9 cellular contexts compared by ENCODE assay signal in genomic region chr17:27526603-27527002, GRCh38.
DNase-seq lines count a peak whose midpoint lies in the region; ATAC-seq and TF ChIP-seq lines count a peak whose summit lies in the region.
"Had no signal": no experiment of that assay in that cellular context is flagged by ENCODE, and none has a peak within 500 bp of the region (broad histone marks: within the 10 kb centered on the region; RNA-seq: fewer than 3 reads in every experiment).

No MANE protein-coding gene starts in this region.

- no peaks in the 10 kb centered on the region for H3K27me3 Mint-ChIP-seq in T-cell

- H3K36me3 ChIP-seq in BE2C = no peaks in the 10 kb centered on the region
- H3K36me3 ChIP-seq: thoracic aorta had no signal

- H3K9me3 Mint-ChIP-seq in T-cell = no peaks in the 10 kb centered on the region

- H3K4me3 ChIP-seq in BE2C (ENCODE audit: low read depth, low read length) = no peak overlapping the region
- H3K4me3 ChIP-seq: thoracic aorta had no signal

- no peaks in the 10 kb centered on the region for H3K27me3 ChIP-seq in BE2C

- no peaks in the 10 kb centered on the region for H3K9me3 ChIP-seq in BE2C
- H3K9me3 ChIP-seq: thoracic aorta had no signal

- H3K36me3 Mint-ChIP-seq in T-cell = no peaks in the 10 kb centered on the region

- no peak overlapping the region for H3K4me3 Mint-ChIP-seq in T-cell

- POLR2A ChIA-PET in T-cell (lab: Charles Lee) = no interaction called here

- peak overlapping the region in 1 of 2 donors; percentile 42 for H3K27ac Mint-ChIP-seq in T-cell

- DNase-seq in T-cell = peak in 7 of 34 experiments; percentile 3 to 37 (median 10)
- peak; percentile 19 for DNase-seq in foreskin melanocyte
- peak; percentile 36 to 56 for DNase-seq in stimulated activated CD4-positive, alpha-beta T cell treated with anti-CD3 and anti-CD28 coated beads, Interleukin-15, amount 100 ng/mL, for 48 hours (ENCODE audit: low read depth in 2 of 2)
- no peak for DNase-seq in BE2C
- DNase-seq in epidermal melanocyte (ENCODE audit: insufficient read length, low spot score) = no peak

- ATAC-seq in GM18519 (IDR thresholded peaks at IDR 0.05; ENCODE audit: low FRiP score, unreplicated experiment) (peak; percentile 61), HG02678 (IDR thresholded peaks at IDR 0.05; ENCODE audit: unreplicated experiment) (peak; percentile 61), T-cell (replicated peaks in 1 of 4) (peak in 3 of 4 experiments; percentile 49 to 66 (median 57)), HG03457 (IDR thresholded peaks at IDR 0.05; ENCODE audit: unreplicated experiment) (no peak)

- no peak for TF ChIP-seq CTCF in BE2C (IDR thresholded peaks at IDR 0.05; ENCODE audit: low read depth, low read length)

- peaks cover 29 to 36% (median 32%) of the 10 kb centered on the region in 3 donors for H3K4me1 Mint-ChIP-seq in T-cell

- H3K4me1 ChIP-seq in BE2C = no peaks in the 10 kb centered on the region

- CTCF ChIA-PET in T-cell (lab: Charles Lee) = no interaction called here

Comparison
In these comparisons a context has a peak if more than half of its experiments do, and no peak if none do; other contexts are left out.
1. DNase-seq: peak in foreskin melanocyte (single experiment) and stimulated activated CD4-positive, alpha-beta T cell treated with anti-CD3 and anti-CD28 coated beads, Interleukin-15, amount 100 ng/mL, for 48 hours (2 of 2); none in BE2C (single experiment) and epidermal melanocyte (single experiment).